ENCODE assay signal across 19 cellular contexts in genomic region chr5:14443665-14444064, GRCh38.
A peak's percentile ranks its signal among the peaks of the same experiment; 100 is the strongest.
DNase-seq lines count a peak whose midpoint lies in the region; FAIRE-seq and TF ChIP-seq lines count a peak whose summit lies in the region.
"Had no signal": no experiment of that assay in that cellular context is flagged by ENCODE, and none has a peak within 500 bp of the region (broad histone marks: within the 10 kb centered on the region; RNA-seq: fewer than 3 reads in every experiment).

No MANE protein-coding gene starts in this region.

- peaks cover 18% of the 10 kb centered on the region for H3K36me3 Mint-ChIP-seq in brain
- no peaks in the 10 kb centered on the region for H3K36me3 Mint-ChIP-seq in glutamatergic neuron (ENCODE audit: unreplicated experiment)

- peak overlapping the region; percentile 1 to 95 (median 86) for H3K27ac Mint-ChIP-seq in brain
- peak overlapping the region; percentile 41 for H3K27ac Mint-ChIP-seq in glutamatergic neuron (ENCODE audit: unreplicated experiment)

- peaks cover 6 to 52% (median 38%) of the 10 kb centered on the region in 5 donors for H3K4me1 ChIP-seq in subcutaneous abdominal adipose tissue (ENCODE audit: control insufficient read depth in 5 of 5, insufficient read depth in 5 of 5, low read length in 5 of 5)

- H3K27me3 Mint-ChIP-seq in brain (peaks cover 5% of the 10 kb centered on the region), glutamatergic neuron (ENCODE audit: unreplicated experiment) (peaks cover 3% of the 10 kb centered on the region)

- H3K9me3 ChIP-seq in subcutaneous abdominal adipose tissue (ENCODE audit: control insufficient read depth in 5 of 5, low read length in 5 of 5), result no peaks in the 10 kb centered on the region
- H3K9me3 ChIP-seq: thoracic aorta had no signal

- H3K4me3 Mint-ChIP-seq in brain (peak overlapping the region in 4 of 5 experiments; percentile 23 to 86 (median 78)), glutamatergic neuron (ENCODE audit: unreplicated experiment) (no peak overlapping the region)

- DNase-seq in NCI-H69 (lab: John Stamatoyannopoulos, UW) (peak; percentile 40), glutamatergic neuron (no peak), SW 1271 (lab: John Stamatoyannopoulos, UW) (no peak), GM19239 (ENCODE audit: insufficient read length, low spot score) (no peak), SHP77 (lab: John Stamatoyannopoulos, UW) (no peak)
- DNase-seq: activated gamma-delta T cell; anterior cingulate cortex; DMS79 treated with DMSO at 0.1 percent for 48 hours; foreskin keratinocyte; GOT3; NCI-H1694 treated with DMSO at 0.1 percent for 48 hours; NCI-H446 treated with DMSO at 0.1 percent for 48 hours; stimulated activated CD4-positive, alpha-beta T cell treated with anti-CD3 and anti-CD28 coated beads, Interleukin-2, amount 100 ng/mL, for 48 hours; stimulated activated CD8-positive, alpha-beta memory T cell treated with anti-CD3 and anti-CD28 coated beads, Interleukin-4, amount 100 ng/mL, for 48 hours had no signal

- peaks cover 98% of the 10 kb centered on the region for H3K4me1 Mint-ChIP-seq in brain
- H3K4me1 Mint-ChIP-seq in glutamatergic neuron (ENCODE audit: low read depth, unreplicated experiment), result peaks cover 57% of the 10 kb centered on the region

- H3K36me3 ChIP-seq in subcutaneous abdominal adipose tissue (ENCODE audit: control insufficient read depth in 5 of 5, insufficient read depth in 5 of 5, low read length in 5 of 5), result peaks cover 0 to 13% (median 0%) of the 10 kb centered on the region in 5 donors
- H3K36me3 ChIP-seq: thoracic aorta had no signal

- peak overlapping the region in 4 of 5 donors; percentile 7 to 76 (median 58) for H3K4me3 ChIP-seq in subcutaneous abdominal adipose tissue (ENCODE audit: low read depth in 1 of 5, low read length in 5 of 5)
- H3K4me3 ChIP-seq: lung, thoracic aorta had no signal

- TF ChIP-seq CTCF in brain (conservative IDR thresholded peaks at IDR 0.05) (no peak), glutamatergic neuron (IDR thresholded peaks at IDR 0.05; ENCODE audit: partially characterized antibody, unreplicated experiment) (no peak)

- H3K9me3 Mint-ChIP-seq in brain (no peaks in the 10 kb centered on the region), glutamatergic neuron (ENCODE audit: unreplicated experiment) (peaks cover 4% of the 10 kb centered on the region)

- no peak overlapping the region for H3K9ac ChIP-seq in subcutaneous abdominal adipose tissue (ENCODE audit: low read length in 5 of 5)

- no peak overlapping the region for H3K27ac ChIP-seq in subcutaneous abdominal adipose tissue (ENCODE audit: low read depth, low read length)
- H3K27ac ChIP-seq: C4-2B, foreskin keratinocyte, thoracic aorta had no signal

- H3K27me3 ChIP-seq in subcutaneous abdominal adipose tissue (ENCODE audit: control insufficient read depth in 5 of 5, insufficient read depth in 4 of 5, low read length in 5 of 5), result no peaks in the 10 kb centered on the region
- H3K27me3 ChIP-seq: foreskin keratinocyte had no signal

- no peak for FAIRE-seq in GM19239 (lab: Jason Lieb, UNC)
